ENCODE assay signal across 1 cellular context in genomic region chr7:27251136-27251512, GRCh38.
TF ChIP-seq lines count a peak whose summit lies in the region.

No MANE protein-coding gene starts in this region.

TF ChIP-seq in WTC11, 78 proteins besides CTCF, POLR2A, EP300 and RAD21 (continued from another document):
- no peak for TF ChIP-seq AFF4 (CRISPR knock-in tag; IDR thresholded peaks at IDR 0.05; ENCODE audit: borderline replicate concordance)
- no peak for TF ChIP-seq FOXP4 (CRISPR knock-in tag; IDR thresholded peaks at IDR 0.05)
- TF ChIP-seq ZNF512 (CRISPR knock-in tag; IDR thresholded peaks at IDR 0.05; ENCODE audit: borderline replicate concordance) = no peak
- TF ChIP-seq ZNF416 (CRISPR knock-in tag; IDR thresholded peaks at IDR 0.05) = no peak
- no peak for TF ChIP-seq FOXP1 (CRISPR knock-in tag; IDR thresholded peaks at IDR 0.05; ENCODE audit: borderline replicate concordance)
- no peak for TF ChIP-seq TEAD4 (CRISPR knock-in tag; IDR thresholded peaks at IDR 0.05)
- no peak for TF ChIP-seq ATF1 (CRISPR knock-in tag; IDR thresholded peaks at IDR 0.05)
- TF ChIP-seq E2F1 (CRISPR knock-in tag; IDR thresholded peaks at IDR 0.05) = no peak
- TF ChIP-seq KAT7 (CRISPR knock-in tag; IDR thresholded peaks at IDR 0.05; ENCODE audit: borderline replicate concordance) = no peak
- no peak for TF ChIP-seq ZNF532 (CRISPR knock-in tag; IDR thresholded peaks at IDR 0.05; ENCODE audit: borderline replicate concordance)
TF ChIP-seq in WTC11: peak in this region for 0.
